8 cellular contexts compared by ENCODE assay signal in the genomic region with DNA sequence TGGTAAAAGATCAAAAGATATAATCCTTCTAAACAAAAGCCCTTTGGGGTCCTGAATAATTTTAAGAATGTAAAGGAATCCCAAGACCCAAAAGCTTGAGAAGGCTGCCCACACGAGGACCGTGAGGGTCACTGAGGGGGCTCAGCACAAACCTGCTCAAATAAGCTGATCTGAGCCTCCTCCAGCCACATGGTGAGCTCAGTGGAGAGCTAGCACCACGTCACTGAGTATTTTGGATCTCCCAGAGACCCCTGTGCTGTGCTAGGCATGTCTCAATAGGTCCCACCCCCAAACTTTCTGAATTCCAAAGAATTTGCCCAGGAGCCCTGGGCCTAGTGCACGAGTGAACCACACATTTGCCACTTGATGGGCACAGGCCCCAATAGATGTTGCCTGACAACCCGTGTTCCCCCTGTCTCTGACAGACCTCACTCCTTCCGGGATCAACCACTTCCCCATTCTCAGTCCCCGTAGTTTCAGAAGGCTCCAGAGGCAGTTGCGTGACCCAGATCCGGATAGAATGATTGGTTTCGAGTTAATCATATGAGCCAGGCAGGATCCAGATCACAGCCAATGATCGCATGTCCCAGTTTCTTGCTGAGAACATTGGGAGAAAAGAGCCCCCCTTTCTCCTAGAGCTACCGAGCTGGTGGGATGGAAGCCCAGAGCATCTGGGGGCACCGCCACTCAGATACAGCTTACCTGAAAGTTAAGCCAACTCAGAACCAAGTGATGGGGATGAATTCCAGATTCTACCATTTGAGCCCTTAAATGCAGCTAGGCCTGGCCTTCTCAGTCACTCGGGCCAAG.
DNase-seq lines count a peak whose midpoint lies in the region; ATAC-seq and TF ChIP-seq lines count a peak whose summit lies in the region.

No MANE protein-coding gene starts in this region.

- H3K27ac ChIP-seq in esophagus squamous epithelium (peak overlapping the region; percentile 21 to 77 (median 48)), spleen (peak overlapping the region in 4 of 8 donors; percentile 2 to 58 (median 24))

- peak; percentile 84 for ATAC-seq in GM19351 (IDR thresholded peaks at IDR 0.05; ENCODE audit: unreplicated experiment)
- peak; percentile 54 for ATAC-seq in HG03457 (IDR thresholded peaks at IDR 0.05; ENCODE audit: unreplicated experiment)
- ATAC-seq in GM21528 (IDR thresholded peaks at IDR 0.05; ENCODE audit: low FRiP score, unreplicated experiment): no peak

- WGBS in esophagus squamous epithelium, 2 donors: 52 to 67% methylated on average over 11 to 12 of the region's 14 CpGs
- WGBS in spleen, 5 donors: 38 to 54% (median 43%) methylated on average over 14 of the region's 14 CpGs

- TF ChIP-seq POLR2A in esophagus squamous epithelium (IDR thresholded peaks at IDR 0.05): no peak
- TF ChIP-seq POLR2A in spleen (IDR thresholded peaks at IDR 0.05): no peak

- no peaks in the 10 kb centered on the region for H3K27me3 ChIP-seq in esophagus squamous epithelium
- no peaks in the 10 kb centered on the region for H3K27me3 ChIP-seq in spleen (replicated peaks in 1 of 7)

- peaks cover 0 to 75% (median 0%) of the 10 kb centered on the region in 3 donors for H3K4me1 ChIP-seq in esophagus squamous epithelium
- H3K4me1 ChIP-seq in spleen: peaks cover 6 to 56% (median 31%) of the 10 kb centered on the region in 6 donors

- no peak for TF ChIP-seq CTCF in esophagus squamous epithelium (IDR thresholded peaks at IDR 0.05)
- no peak for TF ChIP-seq CTCF in spleen (IDR thresholded peaks at IDR 0.05 in 8 of 11, conservative IDR thresholded peaks at IDR 0.05 in 3 of 11)

- no peaks in the 10 kb centered on the region for H3K9me3 ChIP-seq in esophagus squamous epithelium
- H3K9me3 ChIP-seq in spleen: no peaks in the 10 kb centered on the region

- H3K36me3 ChIP-seq in esophagus squamous epithelium: peaks cover 0 to 40% (median 4%) of the 10 kb centered on the region in 3 donors
- peaks cover 0 to 53% (median 10%) of the 10 kb centered on the region in 6 donors for H3K36me3 ChIP-seq in spleen

- no peak for DNase-seq in esophagus squamous epithelium (lab: John Stamatoyannopoulos, UW)
- DNase-seq in spleen: peak; percentile 75
- DNase-seq in RKO (ENCODE audit: low spot score): no peak
- DNase-seq in iPS-NIHi11 (ENCODE audit: low spot score): no peak
- DNase-seq in NK-92 treated with Interleukin-12 subunit alpha and Interleukin-12 subunit beta, amount 100 ng/mL, for 24 hours (lab: John Stamatoyannopoulos, UW): no peak

- H3K4me3 ChIP-seq in esophagus squamous epithelium (no peak overlapping the region), spleen (no peak overlapping the region)

- intact Hi-C loops in esophagus squamous epithelium (cut with DNase I) (no loop called here), spleen (cut with DNase I; ENCODE audit: low total_unique reads) (no loop called here)
